1 cellular context compared by ENCODE assay signal in genomic region chr5:113063927-113064326, GRCh38.
TF ChIP-seq lines count a peak whose summit lies in the region.

No MANE protein-coding gene starts in this region.

TF ChIP-seq in WTC11, 78 proteins besides CTCF, POLR2A, EP300 and RAD21 (continued from another document):
- TF ChIP-seq EMX1 (CRISPR knock-in tag; IDR thresholded peaks at IDR 0.05) (no peak), ZNF425 (CRISPR knock-in tag; conservative IDR thresholded peaks at IDR 0.05) (no peak), ZBTB43 (CRISPR knock-in tag; IDR thresholded peaks at IDR 0.05) (no peak), ZNF512 (CRISPR knock-in tag; IDR thresholded peaks at IDR 0.05; ENCODE audit: borderline replicate concordance) (no peak), CBFB (CRISPR knock-in tag; IDR thresholded peaks at IDR 0.05; ENCODE audit: low read depth) (no peak), NFATC4 (CRISPR knock-in tag; IDR thresholded peaks at IDR 0.05) (no peak), ZNF396 (CRISPR knock-in tag; IDR thresholded peaks at IDR 0.05; ENCODE audit: borderline replicate concordance) (no peak), AFF4 (CRISPR knock-in tag; IDR thresholded peaks at IDR 0.05; ENCODE audit: borderline replicate concordance) (no peak), TEAD4 (CRISPR knock-in tag; IDR thresholded peaks at IDR 0.05) (no peak)
